In the genomic region with DNA sequence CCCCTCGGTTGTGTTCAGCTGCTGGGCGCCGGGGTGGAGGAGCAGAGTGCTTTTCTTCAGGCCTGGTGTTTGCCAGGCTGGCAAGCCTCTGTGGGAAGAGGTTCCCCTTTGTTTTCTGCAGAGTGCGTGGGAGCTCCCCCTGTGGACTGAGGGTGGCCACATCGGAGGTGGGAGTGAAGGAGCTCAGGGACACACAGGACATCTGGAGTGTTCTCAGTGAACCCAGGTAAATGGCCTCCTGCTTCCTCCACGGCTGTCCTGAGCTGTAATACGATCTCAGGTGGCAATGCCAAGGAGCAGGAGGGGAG, we compare ENCODE assay signal across 1 cellular context.
TF ChIP-seq lines count a peak whose summit lies in the region.

No MANE protein-coding gene starts in this region.

TF ChIP-seq in GM23338, 12 proteins besides CTCF, POLR2A, EP300 and RAD21 (continued from another document):
- TF ChIP-seq ZNF462 (CRISPR knock-in tag; IDR thresholded peaks at IDR 0.05) (no peak), STAT1 (IDR thresholded peaks at IDR 0.05; ENCODE audit: unreplicated experiment) (no peak), EZH2 (IDR thresholded peaks at IDR 0.05; ENCODE audit: low read depth, unreplicated experiment) (no peak), NANOG (IDR thresholded peaks at IDR 0.05; ENCODE audit: borderline replicate concordance) (no peak), JUNB (IDR thresholded peaks at IDR 0.05; ENCODE audit: unreplicated experiment) (no peak), ZNF114 (CRISPR knock-in tag; IDR thresholded peaks at IDR 0.05) (no peak), ETS1 (IDR thresholded peaks at IDR 0.05) (no peak), ZNF331 (CRISPR knock-in tag; IDR thresholded peaks at IDR 0.05; ENCODE audit: low read depth) (no peak)
- TF ChIP-seq, protein P1, sequence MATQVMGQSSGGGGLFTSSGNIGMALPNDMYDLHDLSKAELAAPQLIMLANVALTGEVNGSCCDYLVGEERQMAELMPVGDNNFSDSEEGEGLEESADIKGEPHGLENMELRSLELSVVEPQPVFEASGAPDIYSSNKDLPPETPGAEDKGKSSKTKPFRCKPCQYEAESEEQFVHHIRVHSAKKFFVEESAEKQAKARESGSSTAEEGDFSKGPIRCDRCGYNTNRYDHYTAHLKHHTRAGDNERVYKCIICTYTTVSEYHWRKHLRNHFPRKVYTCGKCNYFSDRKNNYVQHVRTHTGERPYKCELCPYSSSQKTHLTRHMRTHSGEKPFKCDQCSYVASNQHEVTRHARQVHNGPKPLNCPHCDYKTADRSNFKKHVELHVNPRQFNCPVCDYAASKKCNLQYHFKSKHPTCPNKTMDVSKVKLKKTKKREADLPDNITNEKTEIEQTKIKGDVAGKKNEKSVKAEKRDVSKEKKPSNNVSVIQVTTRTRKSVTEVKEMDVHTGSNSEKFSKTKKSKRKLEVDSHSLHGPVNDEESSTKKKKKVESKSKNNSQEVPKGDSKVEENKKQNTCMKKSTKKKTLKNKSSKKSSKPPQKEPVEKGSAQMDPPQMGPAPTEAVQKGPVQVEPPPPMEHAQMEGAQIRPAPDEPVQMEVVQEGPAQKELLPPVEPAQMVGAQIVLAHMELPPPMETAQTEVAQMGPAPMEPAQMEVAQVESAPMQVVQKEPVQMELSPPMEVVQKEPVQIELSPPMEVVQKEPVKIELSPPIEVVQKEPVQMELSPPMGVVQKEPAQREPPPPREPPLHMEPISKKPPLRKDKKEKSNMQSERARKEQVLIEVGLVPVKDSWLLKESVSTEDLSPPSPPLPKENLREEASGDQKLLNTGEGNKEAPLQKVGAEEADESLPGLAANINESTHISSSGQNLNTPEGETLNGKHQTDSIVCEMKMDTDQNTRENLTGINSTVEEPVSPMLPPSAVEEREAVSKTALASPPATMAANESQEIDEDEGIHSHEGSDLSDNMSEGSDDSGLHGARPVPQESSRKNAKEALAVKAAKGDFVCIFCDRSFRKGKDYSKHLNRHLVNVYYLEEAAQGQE (IDR thresholded peaks at IDR 0.05; ENCODE audit: unreplicated experiment): no peak
